2 cellular contexts compared by ENCODE assay signal in the genomic region with DNA sequence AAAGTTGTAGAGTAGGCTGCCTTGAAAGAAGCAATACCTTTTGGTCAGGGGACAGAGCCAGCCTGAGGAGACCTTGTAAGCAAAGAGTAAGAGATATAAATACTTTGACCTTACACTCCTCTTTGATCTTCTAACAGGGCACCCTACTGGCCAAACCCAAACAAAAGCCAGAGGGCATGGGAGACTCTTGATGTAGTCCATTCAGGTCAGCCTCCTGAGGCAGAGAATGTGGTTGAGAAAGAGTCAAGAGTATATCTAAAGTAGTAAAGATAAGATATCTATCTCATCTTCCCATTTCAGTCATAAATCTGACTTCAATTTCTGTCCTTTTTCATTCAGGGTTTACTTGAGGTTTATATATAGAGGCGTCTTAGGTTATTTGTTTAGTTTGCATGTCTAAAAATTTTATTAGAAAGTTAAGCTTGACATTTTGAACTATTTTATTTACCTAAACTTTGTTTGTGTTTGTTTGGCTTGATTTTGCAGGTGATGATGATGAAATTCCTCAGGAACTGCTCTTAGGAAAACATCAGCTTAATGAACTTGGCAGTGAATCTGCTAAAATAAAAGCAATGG.
TF ChIP-seq lines count a peak whose summit lies in the region.

No MANE protein-coding gene starts in this region.

TF ChIP-seq in GM12878, 131 proteins besides CTCF, POLR2A, EP300 and RAD21:
- TF ChIP-seq SUZ12 (IDR thresholded peaks at IDR 0.05; ENCODE audit: unreplicated experiment) (no peak), BMI1 (IDR thresholded peaks at IDR 0.05; ENCODE audit: borderline replicate concordance) (no peak), ZNF207 (IDR thresholded peaks at IDR 0.05; ENCODE audit: borderline replicate concordance) (no peak)
- TF ChIP-seq, protein P1, sequence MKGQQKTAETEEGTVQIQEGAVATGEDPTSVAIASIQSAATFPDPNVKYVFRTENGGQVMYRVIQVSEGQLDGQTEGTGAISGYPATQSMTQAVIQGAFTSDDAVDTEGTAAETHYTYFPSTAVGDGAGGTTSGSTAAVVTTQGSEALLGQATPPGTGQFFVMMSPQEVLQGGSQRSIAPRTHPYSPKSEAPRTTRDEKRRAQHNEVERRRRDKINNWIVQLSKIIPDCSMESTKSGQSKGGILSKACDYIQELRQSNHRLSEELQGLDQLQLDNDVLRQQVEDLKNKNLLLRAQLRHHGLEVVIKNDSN (IDR thresholded peaks at IDR 0.05; ENCODE audit: borderline replicate concordance, extremely low read length, insufficient read depth, low read depth, low read length) = no peak
- TF ChIP-seq, protein P2, sequence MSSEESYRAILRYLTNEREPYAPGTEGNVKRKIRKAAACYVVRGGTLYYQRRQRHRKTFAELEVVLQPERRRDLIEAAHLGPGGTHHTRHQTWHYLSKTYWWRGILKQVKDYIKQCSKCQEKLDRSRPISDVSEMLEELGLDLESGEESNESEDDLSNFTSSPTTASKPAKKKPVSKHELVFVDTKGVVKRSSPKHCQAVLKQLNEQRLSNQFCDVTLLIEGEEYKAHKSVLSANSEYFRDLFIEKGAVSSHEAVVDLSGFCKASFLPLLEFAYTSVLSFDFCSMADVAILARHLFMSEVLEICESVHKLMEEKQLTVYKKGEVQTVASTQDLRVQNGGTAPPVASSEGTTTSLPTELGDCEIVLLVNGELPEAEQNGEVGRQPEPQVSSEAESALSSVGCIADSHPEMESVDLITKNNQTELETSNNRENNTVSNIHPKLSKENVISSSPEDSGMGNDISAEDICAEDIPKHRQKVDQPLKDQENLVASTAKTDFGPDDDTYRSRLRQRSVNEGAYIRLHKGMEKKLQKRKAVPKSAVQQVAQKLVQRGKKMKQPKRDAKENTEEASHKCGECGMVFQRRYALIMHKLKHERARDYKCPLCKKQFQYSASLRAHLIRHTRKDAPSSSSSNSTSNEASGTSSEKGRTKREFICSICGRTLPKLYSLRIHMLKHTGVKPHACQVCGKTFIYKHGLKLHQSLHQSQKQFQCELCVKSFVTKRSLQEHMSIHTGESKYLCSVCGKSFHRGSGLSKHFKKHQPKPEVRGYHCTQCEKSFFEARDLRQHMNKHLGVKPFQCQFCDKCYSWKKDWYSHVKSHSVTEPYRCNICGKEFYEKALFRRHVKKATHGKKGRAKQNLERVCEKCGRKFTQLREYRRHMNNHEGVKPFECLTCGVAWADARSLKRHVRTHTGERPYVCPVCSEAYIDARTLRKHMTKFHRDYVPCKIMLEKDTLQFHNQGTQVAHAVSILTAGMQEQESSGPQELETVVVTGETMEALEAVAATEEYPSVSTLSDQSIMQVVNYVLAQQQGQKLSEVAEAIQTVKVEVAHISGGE (CRISPR knock-in tag; IDR thresholded peaks at IDR 0.05) = no peak

TF ChIP-seq in SK-N-SH treated with all-trans-retinoic acid at 6 μM for 48 hours, 23 proteins besides CTCF, POLR2A, EP300 and RAD21:
- TF ChIP-seq OSR1 (CRISPR knock-in tag; IDR thresholded peaks at IDR 0.05) (no peak), CSDC2 (CRISPR knock-in tag; IDR thresholded peaks at IDR 0.05) (no peak), ARNTL (CRISPR knock-in tag; IDR thresholded peaks at IDR 0.05; ENCODE audit: borderline replicate concordance, low read depth) (no peak), ZFP30 (CRISPR knock-in tag; IDR thresholded peaks at IDR 0.05) (no peak), PPARA (CRISPR knock-in tag; IDR thresholded peaks at IDR 0.05; ENCODE audit: borderline replicate concordance) (no peak), SNAI2 (CRISPR knock-in tag; IDR thresholded peaks at IDR 0.05) (no peak), ZNF8 (CRISPR knock-in tag; IDR thresholded peaks at IDR 0.05) (no peak)
- TF ChIP-seq, protein P3, sequence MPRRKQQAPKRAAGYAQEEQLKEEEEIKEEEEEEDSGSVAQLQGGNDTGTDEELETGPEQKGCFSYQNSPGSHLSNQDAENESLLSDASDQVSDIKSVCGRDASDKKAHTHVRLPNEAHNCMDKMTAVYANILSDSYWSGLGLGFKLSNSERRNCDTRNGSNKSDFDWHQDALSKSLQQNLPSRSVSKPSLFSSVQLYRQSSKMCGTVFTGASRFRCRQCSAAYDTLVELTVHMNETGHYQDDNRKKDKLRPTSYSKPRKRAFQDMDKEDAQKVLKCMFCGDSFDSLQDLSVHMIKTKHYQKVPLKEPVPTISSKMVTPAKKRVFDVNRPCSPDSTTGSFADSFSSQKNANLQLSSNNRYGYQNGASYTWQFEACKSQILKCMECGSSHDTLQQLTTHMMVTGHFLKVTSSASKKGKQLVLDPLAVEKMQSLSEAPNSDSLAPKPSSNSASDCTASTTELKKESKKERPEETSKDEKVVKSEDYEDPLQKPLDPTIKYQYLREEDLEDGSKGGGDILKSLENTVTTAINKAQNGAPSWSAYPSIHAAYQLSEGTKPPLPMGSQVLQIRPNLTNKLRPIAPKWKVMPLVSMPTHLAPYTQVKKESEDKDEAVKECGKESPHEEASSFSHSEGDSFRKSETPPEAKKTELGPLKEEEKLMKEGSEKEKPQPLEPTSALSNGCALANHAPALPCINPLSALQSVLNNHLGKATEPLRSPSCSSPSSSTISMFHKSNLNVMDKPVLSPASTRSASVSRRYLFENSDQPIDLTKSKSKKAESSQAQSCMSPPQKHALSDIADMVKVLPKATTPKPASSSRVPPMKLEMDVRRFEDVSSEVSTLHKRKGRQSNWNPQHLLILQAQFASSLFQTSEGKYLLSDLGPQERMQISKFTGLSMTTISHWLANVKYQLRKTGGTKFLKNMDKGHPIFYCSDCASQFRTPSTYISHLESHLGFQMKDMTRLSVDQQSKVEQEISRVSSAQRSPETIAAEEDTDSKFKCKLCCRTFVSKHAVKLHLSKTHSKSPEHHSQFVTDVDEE (CRISPR knock-in tag; IDR thresholded peaks at IDR 0.05) = no peak
